ENCODE assay signal across 1 cellular context in the genomic region with DNA sequence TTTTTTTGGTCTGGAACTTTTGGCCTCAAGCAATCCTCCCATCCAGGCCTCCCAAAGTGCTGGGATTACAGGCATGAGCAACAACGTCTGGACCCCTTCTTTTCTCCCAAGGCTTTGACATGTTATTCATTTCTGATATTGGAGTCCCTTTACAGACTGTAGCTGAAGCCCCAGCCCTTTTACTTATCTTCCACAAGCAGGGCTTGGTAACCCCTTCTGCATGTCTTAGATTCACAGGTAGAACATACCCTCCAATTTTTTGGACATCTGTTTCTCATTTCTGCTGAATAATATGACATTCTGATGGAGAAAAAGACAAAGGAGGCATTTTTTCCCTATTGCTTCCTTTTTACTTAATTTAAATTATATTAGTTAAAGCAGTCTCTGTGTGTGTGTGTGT.
TF ChIP-seq lines count a peak whose summit lies in the region.

No MANE protein-coding gene starts in this region.

TF ChIP-seq in K562, 482 proteins besides CTCF, POLR2A, EP300 and RAD21 (continued from another document and continues in another):
- TF ChIP-seq RNF219 (CRISPR knock-in tag; IDR thresholded peaks at IDR 0.05), result no peak
- no peak for TF ChIP-seq SAP30 (IDR thresholded peaks at IDR 0.05; ENCODE audit: borderline replicate concordance, insufficient read depth, low read depth, low read length, poor library complexity, severe bottlenecking)
- no peak for TF ChIP-seq ZFP30 (CRISPR knock-in tag; IDR thresholded peaks at IDR 0.05; ENCODE audit: borderline replicate concordance)
- TF ChIP-seq MAFK (IDR thresholded peaks at IDR 0.05; ENCODE audit: low read length), result no peak
- TF ChIP-seq ZC3H11A (IDR thresholded peaks at IDR 0.05; ENCODE audit: low read depth, low read length), result no peak
- no peak for TF ChIP-seq SMAD3 (CRISPR knock-in tag; conservative IDR thresholded peaks at IDR 0.05)
- no peak for TF ChIP-seq EP400 (IDR thresholded peaks at IDR 0.05)
- no peak for TF ChIP-seq BMI1 (IDR thresholded peaks at IDR 0.05; ENCODE audit: low read length)
- no peak for TF ChIP-seq POU5F1 (IDR thresholded peaks at IDR 0.05; ENCODE audit: borderline replicate concordance, low read depth, low read length, partially characterized antibody)
- TF ChIP-seq ETS2 (tag; IDR thresholded peaks at IDR 0.05; ENCODE audit: borderline replicate concordance, poor library complexity, severe bottlenecking), result no peak
- TF ChIP-seq ARID1B (IDR thresholded peaks at IDR 0.05), result peak; percentile 79
- TF ChIP-seq DIDO1 (tag; IDR thresholded peaks at IDR 0.05; ENCODE audit: low read depth), result no peak
- no peak for TF ChIP-seq STAG1 (CRISPR knock-in tag; IDR thresholded peaks at IDR 0.05; ENCODE audit: borderline replicate concordance)
- no peak for TF ChIP-seq ATF3 (IDR thresholded peaks at IDR 0.05)
- no peak for TF ChIP-seq ATF3 (CRISPR knock-in tag; conservative IDR thresholded peaks at IDR 0.05)
- TF ChIP-seq NKRF (IDR thresholded peaks at IDR 0.05; ENCODE audit: borderline replicate concordance), result no peak
- no peak for TF ChIP-seq MAFF (IDR thresholded peaks at IDR 0.05; ENCODE audit: low read length)
- TF ChIP-seq RUNX1 (IDR thresholded peaks at IDR 0.05; ENCODE audit: low read depth), result no peak
- TF ChIP-seq JUNB (CRISPR knock-in tag; conservative IDR thresholded peaks at IDR 0.05), result no peak
- TF ChIP-seq ZNF277 (CRISPR knock-in tag; IDR thresholded peaks at IDR 0.05; ENCODE audit: borderline replicate concordance), result no peak
- TF ChIP-seq, protein P1, sequence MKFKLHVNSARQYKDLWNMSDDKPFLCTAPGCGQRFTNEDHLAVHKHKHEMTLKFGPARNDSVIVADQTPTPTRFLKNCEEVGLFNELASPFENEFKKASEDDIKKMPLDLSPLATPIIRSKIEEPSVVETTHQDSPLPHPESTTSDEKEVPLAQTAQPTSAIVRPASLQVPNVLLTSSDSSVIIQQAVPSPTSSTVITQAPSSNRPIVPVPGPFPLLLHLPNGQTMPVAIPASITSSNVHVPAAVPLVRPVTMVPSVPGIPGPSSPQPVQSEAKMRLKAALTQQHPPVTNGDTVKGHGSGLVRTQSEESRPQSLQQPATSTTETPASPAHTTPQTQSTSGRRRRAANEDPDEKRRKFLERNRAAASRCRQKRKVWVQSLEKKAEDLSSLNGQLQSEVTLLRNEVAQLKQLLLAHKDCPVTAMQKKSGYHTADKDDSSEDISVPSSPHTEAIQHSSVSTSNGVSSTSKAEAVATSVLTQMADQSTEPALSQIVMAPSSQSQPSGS (CRISPR knock-in tag; IDR thresholded peaks at IDR 0.05), result no peak
- TF ChIP-seq HEY1 (CRISPR knock-in tag; IDR thresholded peaks at IDR 0.05; ENCODE audit: borderline replicate concordance), result no peak
- TF ChIP-seq NCOR1 (IDR thresholded peaks at IDR 0.05), result peak; percentile 63
- no peak for TF ChIP-seq ZNF740 (CRISPR knock-in tag; IDR thresholded peaks at IDR 0.05)
- TF ChIP-seq ZNF740 (tag; IDR thresholded peaks at IDR 0.05), result no peak
- no peak for TF ChIP-seq LCOR (CRISPR knock-in tag; IDR thresholded peaks at IDR 0.05)
- no peak for TF ChIP-seq BCOR (IDR thresholded peaks at IDR 0.05)
- TF ChIP-seq ELF4 (CRISPR knock-in tag; IDR thresholded peaks at IDR 0.05), result no peak
- TF ChIP-seq PTBP1 (IDR thresholded peaks at IDR 0.05; ENCODE audit: low read depth, low read length), result no peak
- peak; percentile 77 for TF ChIP-seq CBFA2T2 (conservative IDR thresholded peaks at IDR 0.05)
- TF ChIP-seq MEF2D (tag; conservative IDR thresholded peaks at IDR 0.05; ENCODE audit: low read depth), result no peak
- TF ChIP-seq ARNT (IDR thresholded peaks at IDR 0.05), result no peak
- TF ChIP-seq ETS1 (conservative IDR thresholded peaks at IDR 0.05; ENCODE audit: control insufficient read depth, low read depth, low read length), result no peak
- no peak for TF ChIP-seq SRSF3 (IDR thresholded peaks at IDR 0.05; ENCODE audit: insufficient read depth, low read length)
- peak; percentile 79 for TF ChIP-seq TCF3 (CRISPR knock-in tag; IDR thresholded peaks at IDR 0.05)
- no peak for TF ChIP-seq OTX1 (CRISPR knock-in tag; IDR thresholded peaks at IDR 0.05)
- TF ChIP-seq ZNF717 (CRISPR knock-in tag; IDR thresholded peaks at IDR 0.05), result no peak
- TF ChIP-seq ZNF551 (CRISPR knock-in tag; IDR thresholded peaks at IDR 0.05), result no peak
- TF ChIP-seq ZNF282 (CRISPR knock-in tag; IDR thresholded peaks at IDR 0.05), result no peak
- no peak for TF ChIP-seq SAFB2 (IDR thresholded peaks at IDR 0.05; ENCODE audit: borderline replicate concordance, low read depth, low read length, severe bottlenecking)
- TF ChIP-seq, protein P2, sequence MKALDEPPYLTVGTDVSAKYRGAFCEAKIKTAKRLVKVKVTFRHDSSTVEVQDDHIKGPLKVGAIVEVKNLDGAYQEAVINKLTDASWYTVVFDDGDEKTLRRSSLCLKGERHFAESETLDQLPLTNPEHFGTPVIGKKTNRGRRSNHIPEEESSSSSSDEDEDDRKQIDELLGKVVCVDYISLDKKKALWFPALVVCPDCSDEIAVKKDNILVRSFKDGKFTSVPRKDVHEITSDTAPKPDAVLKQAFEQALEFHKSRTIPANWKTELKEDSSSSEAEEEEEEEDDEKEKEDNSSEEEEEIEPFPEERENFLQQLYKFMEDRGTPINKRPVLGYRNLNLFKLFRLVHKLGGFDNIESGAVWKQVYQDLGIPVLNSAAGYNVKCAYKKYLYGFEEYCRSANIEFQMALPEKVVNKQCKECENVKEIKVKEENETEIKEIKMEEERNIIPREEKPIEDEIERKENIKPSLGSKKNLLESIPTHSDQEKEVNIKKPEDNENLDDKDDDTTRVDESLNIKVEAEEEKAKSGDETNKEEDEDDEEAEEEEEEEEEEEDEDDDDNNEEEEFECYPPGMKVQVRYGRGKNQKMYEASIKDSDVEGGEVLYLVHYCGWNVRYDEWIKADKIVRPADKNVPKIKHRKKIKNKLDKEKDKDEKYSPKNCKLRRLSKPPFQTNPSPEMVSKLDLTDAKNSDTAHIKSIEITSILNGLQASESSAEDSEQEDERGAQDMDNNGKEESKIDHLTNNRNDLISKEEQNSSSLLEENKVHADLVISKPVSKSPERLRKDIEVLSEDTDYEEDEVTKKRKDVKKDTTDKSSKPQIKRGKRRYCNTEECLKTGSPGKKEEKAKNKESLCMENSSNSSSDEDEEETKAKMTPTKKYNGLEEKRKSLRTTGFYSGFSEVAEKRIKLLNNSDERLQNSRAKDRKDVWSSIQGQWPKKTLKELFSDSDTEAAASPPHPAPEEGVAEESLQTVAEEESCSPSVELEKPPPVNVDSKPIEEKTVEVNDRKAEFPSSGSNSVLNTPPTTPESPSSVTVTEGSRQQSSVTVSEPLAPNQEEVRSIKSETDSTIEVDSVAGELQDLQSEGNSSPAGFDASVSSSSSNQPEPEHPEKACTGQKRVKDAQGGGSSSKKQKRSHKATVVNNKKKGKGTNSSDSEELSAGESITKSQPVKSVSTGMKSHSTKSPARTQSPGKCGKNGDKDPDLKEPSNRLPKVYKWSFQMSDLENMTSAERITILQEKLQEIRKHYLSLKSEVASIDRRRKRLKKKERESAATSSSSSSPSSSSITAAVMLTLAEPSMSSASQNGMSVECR (CRISPR knock-in tag; IDR thresholded peaks at IDR 0.05), result no peak
- TF ChIP-seq NEUROD1 (IDR thresholded peaks at IDR 0.05; ENCODE audit: borderline replicate concordance, low read depth, low read length, partially characterized antibody), result no peak
- peak; percentile 26; the same call in 1 of the 2 replicates for TF ChIP-seq FOXM1 (IDR thresholded peaks at IDR 0.05; ENCODE audit: low read depth)
- TF ChIP-seq FOXM1 (CRISPR knock-in tag; IDR thresholded peaks at IDR 0.05; ENCODE audit: low read depth), result no peak
- no peak for TF ChIP-seq E2F1 (CRISPR knock-in tag; IDR thresholded peaks at IDR 0.05)
- no peak for TF ChIP-seq CREBBP (IDR thresholded peaks at IDR 0.05; ENCODE audit: low read depth, low read length)
- TF ChIP-seq ZNF140 (CRISPR knock-in tag; IDR thresholded peaks at IDR 0.05), result no peak
- TF ChIP-seq HNRNPL (IDR thresholded peaks at IDR 0.05; ENCODE audit: low read depth, low read length), result no peak
- no peak for TF ChIP-seq TCF7 (IDR thresholded peaks at IDR 0.05; ENCODE audit: borderline replicate concordance)
- no peak for TF ChIP-seq CEBPG (CRISPR knock-in tag; IDR thresholded peaks at IDR 0.05)
- TF ChIP-seq CEBPG (tag; conservative IDR thresholded peaks at IDR 0.05 in 1 of 2, IDR thresholded peaks at IDR 0.05 in 1 of 2), result no peak
- TF ChIP-seq FOS (IDR thresholded peaks at IDR 0.05; ENCODE audit: extremely low read depth, insufficient read length), result no peak
- TF ChIP-seq CBFA2T3 (IDR thresholded peaks at IDR 0.05), result peak; percentile 86
- TF ChIP-seq DNMT1 (IDR thresholded peaks at IDR 0.05), result no peak
- no peak for TF ChIP-seq PHF21A (IDR thresholded peaks at IDR 0.05; ENCODE audit: borderline replicate concordance, low read depth)
- no peak for TF ChIP-seq ZFX (CRISPR knock-in tag; IDR thresholded peaks at IDR 0.05)
- no peak for TF ChIP-seq FOXJ3 (CRISPR knock-in tag; IDR thresholded peaks at IDR 0.05)
- no peak for TF ChIP-seq SRSF7 (optimal IDR thresholded peaks at IDR 0.05; ENCODE audit: low read depth, low read length)
- TF ChIP-seq TEAD4 (IDR thresholded peaks at IDR 0.05; ENCODE audit: low read length), result peak; percentile 74; the same call in 1 of the 2 replicates
- no peak for TF ChIP-seq TEAD4 (CRISPR knock-in tag; IDR thresholded peaks at IDR 0.05; ENCODE audit: borderline replicate concordance)
- TF ChIP-seq GTF2E2 (tag; IDR thresholded peaks at IDR 0.05), result no peak
